ENCODE assay signal across 14 cellular contexts in genomic region chr6:139990865-139991264, GRCh38.
DNase-seq lines count a peak whose midpoint lies in the region; FAIRE-seq and TF ChIP-seq lines count a peak whose summit lies in the region.
"Had no signal": no experiment of that assay in that cellular context is flagged by ENCODE, and none has a peak within 500 bp of the region (broad histone marks: within the 10 kb centered on the region; RNA-seq: fewer than 3 reads in every experiment).

No MANE protein-coding gene starts in this region.

- peaks cover 24% of the 10 kb centered on the region for H3K36me3 Mint-ChIP-seq in nephron progenitor cell (ENCODE audit: low read depth)

- H3K27me3 ChIP-seq in ascending aorta (no peaks in the 10 kb centered on the region), cardiac muscle cell (no peaks in the 10 kb centered on the region)
- H3K27me3 ChIP-seq: SJSA1 had no signal

- H3K36me3 ChIP-seq in ascending aorta (no peaks in the 10 kb centered on the region), cardiac muscle cell (no peaks in the 10 kb centered on the region), urinary bladder (ENCODE audit: insufficient read depth) (no peaks in the 10 kb centered on the region)
- H3K36me3 ChIP-seq: SJSA1 had no signal

- no peak for TF ChIP-seq CTCF in ascending aorta (IDR thresholded peaks at IDR 0.05)
- no peak for TF ChIP-seq CTCF in cardiac muscle cell (IDR thresholded peaks at IDR 0.05; ENCODE audit: low read depth, low read length)
- TF ChIP-seq CTCF in nephron progenitor cell (IDR thresholded peaks at IDR 0.05) = no peak

- peaks cover 22% of the 10 kb centered on the region for H3K9me3 Mint-ChIP-seq in nephron progenitor cell
- H3K9me3 Mint-ChIP-seq: activated T-helper 17 cell treated with anti-CD3 and anti-CD28 coated beads, Interleukin-2, amount 50 U/mL, for 72 hours had no signal

- H3K4me3 ChIP-seq in ascending aorta (peak overlapping the region in 1 of 2 donors; percentile 34), cardiac muscle cell (no peak overlapping the region), urinary bladder (ENCODE audit: low read depth, low read length) (no peak overlapping the region)
- H3K4me3 ChIP-seq: SJSA1 had no signal

- peaks cover 47% of the 10 kb centered on the region for H3K4me1 Mint-ChIP-seq in nephron progenitor cell
- H3K4me1 Mint-ChIP-seq: activated CD4-positive, alpha-beta T cell treated with anti-CD3 and anti-CD28 coated beads for 36 hours; activated T-helper 17 cell treated with anti-CD3 and anti-CD28 coated beads, Interleukin-2, amount 50 U/mL, for 72 hours had no signal

- no peaks in the 10 kb centered on the region for H3K9me3 ChIP-seq in ascending aorta
- no peaks in the 10 kb centered on the region for H3K9me3 ChIP-seq in cardiac muscle cell (ENCODE audit: low read depth)
- H3K9me3 ChIP-seq: SJSA1 had no signal

- H3K27me3 Mint-ChIP-seq in nephron progenitor cell (ENCODE audit: low read depth, poor library complexity) = no peaks in the 10 kb centered on the region
- H3K27me3 Mint-ChIP-seq: activated CD4-positive, alpha-beta T cell treated with anti-CD3 and anti-CD28 coated beads for 36 hours; activated T-helper 17 cell treated with anti-CD3 and anti-CD28 coated beads, Interleukin-2, amount 50 U/mL, for 72 hours had no signal

- DNase-seq in ascending aorta (ENCODE audit: low spot score in 2 of 2) (peak in 1 of 2 donors; percentile 63), cardiac muscle cell (ENCODE audit: low read depth in 1 of 2, low spot score in 1 of 2) (peak; percentile 52 to 90), nephron progenitor cell (no peak), H54 (ENCODE audit: insufficient read length, low spot score) (no peak), NCI-H1105 (lab: John Stamatoyannopoulos, UW) (no peak), pons (ENCODE audit: low spot score) (no peak)
- DNase-seq: activated CD4-positive, alpha-beta T cell treated with anti-CD3 and anti-CD28 coated beads for 36 hours; MV-4-11; NCI-H510A treated with DMSO at 0.1 percent for 48 hours; posterior cingulate gyrus had no signal

- no peak for FAIRE-seq in H54 (lab: Jason Lieb, UNC)
- FAIRE-seq: GM12892 had no signal

- TF ChIP-seq POLR2A in H54 (IDR thresholded peaks at IDR 0.05; ENCODE audit: low read depth, low read length) = no peak

- intact Hi-C loops in ascending aorta (cut with DNase I) = no loop called here

- H3K4me1 ChIP-seq in ascending aorta = peaks cover 2 to 6% of the 10 kb centered on the region in 2 donors
- H3K4me1 ChIP-seq in cardiac muscle cell (ENCODE audit: low read depth) = peaks cover 15% of the 10 kb centered on the region
- H3K4me1 ChIP-seq in urinary bladder (ENCODE audit: insufficient read depth) = no peaks in the 10 kb centered on the region

- peak overlapping the region; percentile 4 for H3K4me3 Mint-ChIP-seq in nephron progenitor cell
- H3K4me3 Mint-ChIP-seq: activated CD4-positive, alpha-beta T cell treated with anti-CD3 and anti-CD28 coated beads for 36 hours; activated T-helper 17 cell treated with anti-CD3 and anti-CD28 coated beads, Interleukin-2, amount 50 U/mL, for 72 hours had no signal

- H3K27ac Mint-ChIP-seq in nephron progenitor cell = peak overlapping the region; percentile 91
- H3K27ac Mint-ChIP-seq: activated CD4-positive, alpha-beta T cell treated with anti-CD3 and anti-CD28 coated beads for 36 hours; activated T-helper 17 cell treated with anti-CD3 and anti-CD28 coated beads, Interleukin-2, amount 50 U/mL, for 72 hours had no signal

- H3K27ac ChIP-seq in ascending aorta (peak overlapping the region; percentile 35 to 65), cardiac muscle cell (peak overlapping the region; percentile 70), urinary bladder (ENCODE audit: low read depth) (peak overlapping the region; percentile 30)
- H3K27ac ChIP-seq: SJSA1 had no signal

- 19% methylated on average over 5 of the region's 5 CpGs for WGBS in urinary bladder

Comparison
In these comparisons a context has a peak if more than half of its experiments do, and no peak if none do; other contexts are left out.
1. DNase-seq: peak in cardiac muscle cell (2 of 2); none in nephron progenitor cell (single experiment), H54 (single experiment), NCI-H1105 (single experiment) and pons (single experiment).
2. Peak in every context shown above with its lines, with median percentiles within 50 percentile points of each other: H3K27ac ChIP-seq.